17 cellular contexts compared by ENCODE assay signal in the genomic region with DNA sequence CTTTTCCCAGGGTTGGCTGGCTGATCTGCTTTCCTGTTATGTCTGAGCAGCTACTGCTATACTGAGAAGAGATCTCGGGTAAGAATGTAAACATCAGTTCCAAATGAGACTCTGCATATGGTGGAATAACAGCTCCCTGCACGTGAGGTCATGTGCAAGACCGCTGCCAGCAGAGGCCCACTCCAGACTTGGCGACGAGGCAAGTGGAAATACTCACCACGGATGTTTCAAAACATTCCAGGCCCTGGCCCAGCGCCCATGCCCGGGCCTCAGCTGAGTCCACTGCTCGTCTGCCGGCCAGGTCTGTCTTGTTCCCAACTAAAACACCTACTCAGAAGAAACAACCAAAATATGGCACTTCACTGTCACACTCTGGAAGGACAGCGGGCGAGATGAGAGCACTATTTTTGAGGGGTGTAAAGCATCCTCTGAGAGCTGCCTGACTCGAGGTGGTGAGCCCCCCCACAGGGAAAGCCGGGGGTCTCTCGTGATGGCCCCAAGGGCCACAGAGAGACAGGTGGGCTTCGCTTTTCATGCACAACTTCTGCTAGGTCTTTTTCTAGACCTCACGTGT. TPM values are rescaled to one million over a fixed set of nuclear protein-coding genes. Genes with fewer than 3 reads are reported as not detected.
DNase-seq lines count a peak whose midpoint lies in the region; ATAC-seq and TF ChIP-seq lines count a peak whose summit lies in the region.
"Had no signal": no experiment of that assay in that cellular context is flagged by ENCODE, and none has a peak within 500 bp of the region (broad histone marks: within the 10 kb centered on the region; RNA-seq: fewer than 3 reads in every experiment).

No MANE protein-coding gene starts in this region.

- no peak overlapping the region for H2AFZ ChIP-seq in Karpas-422 (ENCODE audit: low read length)

- intact Hi-C loops in thyroid gland (cut with DNase I): no loop called here

- H3K4me1 ChIP-seq in Karpas-422 (ENCODE audit: low read length): no peaks in the 10 kb centered on the region
- peaks cover 13 to 29% of the 10 kb centered on the region in 2 donors for H3K4me1 ChIP-seq in thyroid gland
- H3K4me1 ChIP-seq: HAP-1, right lobe of liver had no signal

- H3K27me3 Mint-ChIP-seq in endothelial cell (ENCODE audit: unreplicated experiment): peaks cover 2% of the 10 kb centered on the region
- H3K27me3 Mint-ChIP-seq: CD4-positive, CD25-positive, alpha-beta regulatory T cell had no signal

- H3K36me3 Mint-ChIP-seq in endothelial cell (ENCODE audit: low read depth, unreplicated experiment): peaks cover 42% of the 10 kb centered on the region

- H3K9ac ChIP-seq in Karpas-422 (ENCODE audit: low read length): no peak overlapping the region

- TF ChIP-seq POLR2A in thyroid gland (IDR thresholded peaks at IDR 0.05): no peak

- no peak overlapping the region for H3K4me2 ChIP-seq in Karpas-422 (ENCODE audit: low read depth, low read length, poor library complexity, severe bottlenecking)

- peak; percentile 27 for DNase-seq in Karpas-422
- DNase-seq in fibroblast of mammary gland (ENCODE audit: low read depth): peak; percentile 18
- peak; percentile 31 for DNase-seq in islet precursor cell
- peak; percentile 96 for DNase-seq in thyroid gland
- DNase-seq in endothelial cell (ENCODE audit: low spot score): no peak
- DNase-seq in DMS53 (lab: John Stamatoyannopoulos, UW): no peak
- no peak for DNase-seq in MG63
- DNase-seq: activated CD8-positive, alpha-beta memory T cell treated with anti-CD3 and anti-CD28 coated beads for 24 hours; CD4-positive, CD25-positive, alpha-beta regulatory T cell; MV-4-11; right lobe of liver; stimulated activated CD4-positive, alpha-beta T cell treated with anti-CD3 and anti-CD28 coated beads, Interleukin-4, amount 100 ng/mL, for 1 hour had no signal

- ATAC-seq in HG03520 (IDR thresholded peaks at IDR 0.05; ENCODE audit: unreplicated experiment): no peak

- H3K9me3 Mint-ChIP-seq in endothelial cell (ENCODE audit: unreplicated experiment): no peaks in the 10 kb centered on the region
- H3K9me3 Mint-ChIP-seq: CD4-positive, CD25-positive, alpha-beta regulatory T cell; neural crest cell had no signal

- no peak overlapping the region for H3K27ac Mint-ChIP-seq in endothelial cell (ENCODE audit: unreplicated experiment)
- H3K27ac Mint-ChIP-seq: CD4-positive, CD25-positive, alpha-beta regulatory T cell had no signal

- H3K27ac ChIP-seq in Karpas-422 (ENCODE audit: low read length): no peak overlapping the region
- H3K27ac ChIP-seq in thyroid gland: peak overlapping the region; percentile 67 to 83 (median 74)
- H3K27ac ChIP-seq: right lobe of liver, thoracic aorta, VCaP had no signal

- 50 to 52% methylated on average over 16 to 17 of the region's 17 CpGs for WGBS in thyroid gland, 2 donors

- no peak overlapping the region for H3K4me3 ChIP-seq in Karpas-422 (ENCODE audit: low read length)
- H3K4me3 ChIP-seq in fibroblast of mammary gland (ENCODE audit: control insufficient read depth, low read depth, low read length): no peak overlapping the region
- H3K4me3 ChIP-seq in thyroid gland (replicated peaks in 1 of 3): no peak overlapping the region
- no peak overlapping the region for H3K4me3 ChIP-seq in MG63
- H3K4me3 ChIP-seq: HAP-1, right lobe of liver, thoracic aorta had no signal

- H3K9me3 ChIP-seq in Karpas-422 (ENCODE audit: low read length) (no peaks in the 10 kb centered on the region), thyroid gland (no peaks in the 10 kb centered on the region), MG63 (no peaks in the 10 kb centered on the region)
- H3K9me3 ChIP-seq: HAP-1, right lobe of liver, thoracic aorta had no signal

- no peaks in the 10 kb centered on the region for H3K79me2 ChIP-seq in Karpas-422 (ENCODE audit: low read length)

- H3K4me3 Mint-ChIP-seq in endothelial cell (ENCODE audit: unreplicated experiment): no peak overlapping the region
- H3K4me3 Mint-ChIP-seq: CD4-positive, CD25-positive, alpha-beta regulatory T cell; neural crest cell had no signal

- no peak for TF ChIP-seq CTCF in fibroblast of mammary gland (conservative IDR thresholded peaks at IDR 0.05; ENCODE audit: control insufficient read depth, insufficient read depth, low read depth, low read length)
- TF ChIP-seq CTCF in thyroid gland (IDR thresholded peaks at IDR 0.05): no peak
- TF ChIP-seq CTCF in endothelial cell (IDR thresholded peaks at IDR 0.05; ENCODE audit: unreplicated experiment): no peak

- H3K9me2 ChIP-seq in Karpas-422 (replicated peaks; ENCODE audit: insufficient read depth, low read length): no peaks in the 10 kb centered on the region

- H3K36me3 ChIP-seq in Karpas-422 (ENCODE audit: insufficient read depth, low read length) (no peaks in the 10 kb centered on the region), thyroid gland (peaks cover 0 to 4% of the 10 kb centered on the region in 2 donors), MG63 (no peaks in the 10 kb centered on the region)
- H3K36me3 ChIP-seq: HAP-1, right lobe of liver had no signal

- H3K27me3 ChIP-seq in Karpas-422 (ENCODE audit: low read length): no peaks in the 10 kb centered on the region
- no peaks in the 10 kb centered on the region for H3K27me3 ChIP-seq in thyroid gland
- no peaks in the 10 kb centered on the region for H3K27me3 ChIP-seq in MG63
- H3K27me3 ChIP-seq: right lobe of liver had no signal

- H4K20me1 ChIP-seq in Karpas-422 (ENCODE audit: insufficient read depth, low read depth, low read length): no peaks in the 10 kb centered on the region

- H3K4me1 Mint-ChIP-seq in endothelial cell (ENCODE audit: unreplicated experiment): no peaks in the 10 kb centered on the region
- H3K4me1 Mint-ChIP-seq: neural crest cell had no signal

RNA-seq across cellular contexts. Expression of a gene that starts 13.1 kb away (rescaled TPM):
- 10.9 and 21.2 TPM in 2 replicates for total RNA-seq in Karpas-422 (2014; rRNA removed; shearing (Covaris generic); ENCODE audit: low replicate concordance)
- total RNA-seq in thyroid gland (10 to 100 TPM; 25.1 to 39.2 (median 36.3) TPM), endothelial cell (ENCODE audit: unreplicated experiment) (51.1 TPM)
- total RNA-seq in MG63 (2014; rRNA removed; shearing (Covaris generic); ENCODE audit: low replicate concordance): 11.1 and 26.7 TPM in 2 replicates

RNA-seq across cellular contexts. Expression of a gene that starts 54.1 kb away (rescaled TPM):
- not detected in 2 replicates for total RNA-seq in Karpas-422 (2014; rRNA removed; shearing (Covaris generic); ENCODE audit: low replicate concordance)
- total RNA-seq in thyroid gland (not detected), endothelial cell (ENCODE audit: unreplicated experiment) (not detected)
- total RNA-seq in MG63 (2014; rRNA removed; shearing (Covaris generic); ENCODE audit: low replicate concordance): not detected in 2 replicates
- total RNA-seq: CD4-positive, CD25-positive, alpha-beta regulatory T cell; thoracic aorta had no signal

RNA-seq across cellular contexts. Expression of a gene that starts 59.2 kb away (rescaled TPM):
- total RNA-seq in Karpas-422 (2014; rRNA removed; shearing (Covaris generic); ENCODE audit: low replicate concordance): not detected in 2 replicates
- not detected for total RNA-seq in thyroid gland
- total RNA-seq in endothelial cell (ENCODE audit: unreplicated experiment): not detected
- total RNA-seq in MG63 (2014; rRNA removed; shearing (Covaris generic); ENCODE audit: low replicate concordance): not detected in 2 replicates
- total RNA-seq: CD4-positive, CD25-positive, alpha-beta regulatory T cell; right lobe of liver; thoracic aorta had no signal

Comparison
In these comparisons a context has a peak if more than half of its experiments do, and no peak if none do; other contexts are left out.
1. DNase-seq: peak in Karpas-422 (single experiment), fibroblast of mammary gland (single experiment), islet precursor cell (single experiment) and thyroid gland (2 of 2); none in endothelial cell (single experiment), DMS53 (single experiment) and MG63 (single experiment).